Comparison of ENCODE assay signal across 27 cellular contexts in the genomic region with DNA sequence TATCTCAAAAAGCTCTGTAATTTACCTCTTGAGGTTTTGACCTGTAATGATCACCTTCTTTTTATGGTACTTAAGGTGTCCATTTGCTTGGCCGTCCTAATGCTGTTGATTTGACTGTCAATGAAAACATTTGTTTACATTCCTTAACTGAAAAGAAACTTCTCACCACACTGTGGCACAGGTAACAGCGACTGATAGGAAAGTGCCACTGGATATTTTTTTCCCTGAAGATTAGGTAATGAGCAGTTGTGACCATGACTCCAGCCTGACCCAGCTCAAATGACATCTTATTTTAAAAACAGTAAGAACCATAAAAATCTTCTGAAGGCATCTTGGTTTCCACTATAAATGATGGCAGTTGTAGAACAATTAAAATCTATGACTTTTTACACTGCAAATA.
"Had no signal": no experiment of that assay in that cellular context is flagged by ENCODE, and none has a peak within 500 bp of the region (broad histone marks: within the 10 kb centered on the region; RNA-seq: fewer than 3 reads in every experiment).

No MANE protein-coding gene starts in this region.

- H3K4me3 ChIP-seq: psoas muscle, right lobe of liver, sigmoid colon, spleen, stomach, thoracic aorta, thyroid gland, transverse colon, upper lobe of right lung, uterus had no signal

- H3K9me3 ChIP-seq: neutrophil, psoas muscle, right lobe of liver, sigmoid colon, spleen, stomach, thoracic aorta, thyroid gland, transverse colon, upper lobe of right lung, uterus had no signal

- ATAC-seq: naive thymus-derived CD8-positive, alpha-beta T cell; natural killer cell treated with Interleukin-12 subunit alpha and Interleukin-12 subunit beta and Interleukin-15 and Interleukin-18, amount 100 ng/mL, for 72 hours; psoas muscle; right cardiac atrium; right lobe of liver; stimulated activated effector memory CD8-positive, alpha-beta T cell treated with anti-CD3 and anti-CD28 coated beads, Interleukin-12 subunit alpha, Interleukin-12 subunit beta, amount 100 ng/mL, for 72 hours; stimulated activated naive B cell treated with anti-CD40 and anti-IgM and Interleukin-4, amounts not matched to agents 10 μg/mL and 1 μg/mL and 100 μg/mL, for 72 hours; upper lobe of right lung had no signal

- DNase-seq: naive B cell; naive thymus-derived CD8-positive, alpha-beta T cell; nephron progenitor cell; nucleus accumbens; posterior cingulate gyrus; psoas muscle; right cardiac atrium; right lobe of liver; sigmoid colon; small intestine; spleen; stimulated activated CD4-positive, alpha-beta T cell treated with anti-CD3 and anti-CD28 coated beads, Interleukin-12 subunit alpha, Interleukin-12 subunit beta, amount 100 ng/mL, for 4 hours; stimulated activated CD4-positive, alpha-beta T cell treated with anti-CD3 and anti-CD28 coated beads, Interleukin-2, amount 100 ng/mL, for 24 hours; stimulated activated CD4-positive, alpha-beta T cell treated with anti-CD3 and anti-CD28 coated beads, Interleukin-2, amount 100 ng/mL, for 48 hours; stimulated activated CD4-positive, alpha-beta T cell treated with anti-CD3 and anti-CD28 coated beads, Interleukin-4, amount 100 ng/mL, for 24 hours; stimulated activated naive B cell treated with anti-CD40 and anti-IgM and Interleukin-4, amounts not matched to agents 10 μg/mL and 1 μg/mL and 100 μg/mL, for 72 hours; stimulated activated naive CD4-positive, alpha-beta T cell treated with Interleukin-2 at 50 U/mL for 16 hours; stomach; thyroid gland; transverse colon; upper lobe of right lung; uterus had no signal

- H3K27me3 ChIP-seq: neutrophil, right lobe of liver, sigmoid colon, spleen, stomach, thyroid gland, transverse colon, upper lobe of right lung, uterus had no signal

- H3K4me1 ChIP-seq: parathyroid adenoma, psoas muscle, right lobe of liver, sigmoid colon, spleen, stomach, thyroid gland, transverse colon, upper lobe of right lung, uterus had no signal

- H3K27ac ChIP-seq: neutrophil, parathyroid adenoma, psoas muscle, right lobe of liver, sigmoid colon, spleen, stomach, thoracic aorta, thyroid gland, transverse colon, upper lobe of right lung, uterus had no signal

- H3K36me3 ChIP-seq: neutrophil, right lobe of liver, sigmoid colon, spleen, stomach, thoracic aorta, thyroid gland, transverse colon, upper lobe of right lung, uterus had no signal
